8 cellular contexts compared by ENCODE assay signal in the genomic region with DNA sequence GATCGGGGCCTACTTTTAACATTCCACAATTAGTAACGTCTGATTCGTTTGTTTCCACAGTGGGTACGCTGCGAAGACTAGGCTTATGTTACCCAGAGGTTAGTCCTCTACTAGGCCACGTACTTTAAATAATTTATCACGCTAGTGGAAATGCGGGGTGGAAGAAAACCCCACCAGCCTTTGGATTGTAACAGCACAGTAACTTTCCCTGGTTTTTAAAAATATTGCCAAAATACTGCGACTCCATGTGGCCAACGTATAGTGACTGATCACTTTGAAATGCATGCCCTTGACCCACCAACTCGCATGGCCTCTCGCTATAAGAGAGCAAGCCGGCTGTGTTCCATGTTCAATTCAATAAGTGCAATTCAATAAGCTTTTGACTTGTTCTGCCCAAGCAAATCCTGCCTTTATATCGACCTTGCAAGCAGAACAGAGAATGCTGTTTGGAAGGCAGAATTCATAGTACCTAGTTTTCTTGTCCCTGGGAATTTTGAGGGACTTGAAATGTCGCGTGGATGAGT. TPM values are rescaled to one million over a fixed set of nuclear protein-coding genes. Genes with fewer than 3 reads are reported as not detected.
DNase-seq lines count a peak whose midpoint lies in the region; ATAC-seq, FAIRE-seq and TF ChIP-seq lines count a peak whose summit lies in the region.

No MANE protein-coding gene starts in this region.

- H3K27ac ChIP-seq in right cardiac atrium (ENCODE audit: low read length) (peak overlapping the region; percentile 95), small intestine (ENCODE audit: low read depth in 1 of 2, low read length in 1 of 2) (peak overlapping the region; percentile 95 to 96)

- DNase-seq in activated T-cell treated with anti-CD3 and anti-CD28 coated beads, Interleukin-2, amount 50 U/mL, for 24 hours = peak; percentile 37
- DNase-seq in activated T-cell treated with anti-CD3 and anti-CD28 coated beads for 4 hours = no peak
- DNase-seq in right cardiac atrium = no peak
- no peak for DNase-seq in small intestine
- no peak for DNase-seq in ureter (ENCODE audit: low spot score)
- no peak for DNase-seq in stimulated activated CD4-positive, alpha-beta T cell treated with anti-CD3 and anti-CD28 coated beads, Interleukin-1b, Interleukin-23, amount 100 ng/mL, for 48 hours

- ATAC-seq in right cardiac atrium = no peak
- ATAC-seq in HG02840 (IDR thresholded peaks at IDR 0.05; ENCODE audit: low FRiP score, unreplicated experiment) = no peak

- no peaks in the 10 kb centered on the region for H3K9me3 ChIP-seq in right cardiac atrium (ENCODE audit: control insufficient read depth, low read length)
- H3K9me3 ChIP-seq in small intestine (ENCODE audit: control insufficient read depth, low read depth) = no peaks in the 10 kb centered on the region

- no peaks in the 10 kb centered on the region for H3K36me3 ChIP-seq in small intestine (ENCODE audit: control insufficient read depth in 2 of 2, insufficient read depth in 2 of 2, low read length in 2 of 2)

- TF ChIP-seq CTCF in WI38 (IDR thresholded peaks at IDR 0.05; ENCODE audit: low read depth, low read length) = no peak

- H3K27me3 Mint-ChIP-seq in activated T-cell treated with anti-CD3 and anti-CD28 coated beads, Interleukin-2, amount 50 U/mL, for 24 hours = no peaks in the 10 kb centered on the region

- peak overlapping the region; percentile 93 for H3K4me3 Mint-ChIP-seq in activated T-cell treated with anti-CD3 and anti-CD28 coated beads, Interleukin-2, amount 50 U/mL, for 24 hours

- no peak for FAIRE-seq in small intestine (lab: Jason Lieb, UNC)

- peaks cover 6% of the 10 kb centered on the region for H3K9me3 Mint-ChIP-seq in activated T-cell treated with anti-CD3 and anti-CD28 coated beads, Interleukin-2, amount 50 U/mL, for 24 hours

- peaks cover 26% of the 10 kb centered on the region for H3K36me3 Mint-ChIP-seq in activated T-cell treated with anti-CD3 and anti-CD28 coated beads, Interleukin-2, amount 50 U/mL, for 24 hours (ENCODE audit: low read depth)

- H3K27ac Mint-ChIP-seq in activated T-cell treated with anti-CD3 and anti-CD28 coated beads, Interleukin-2, amount 50 U/mL, for 24 hours = peak overlapping the region; percentile 99

- peak overlapping the region; percentile 65 for H3K4me3 ChIP-seq in WI38 (ENCODE audit: low read depth, low read length)
- peak overlapping the region; percentile 54 for H3K4me3 ChIP-seq in right cardiac atrium (ENCODE audit: low read length)
- peak overlapping the region in 1 of 2 donors; percentile 57 for H3K4me3 ChIP-seq in small intestine (ENCODE audit: low read depth in 1 of 2, low read length in 2 of 2)

- 26% methylated on average over 16 of the region's 16 CpGs for WGBS in right cardiac atrium
- WGBS in small intestine, 3 donors = 37 to 47% (median 40%) methylated on average over 16 of the region's 16 CpGs

- H3K27me3 ChIP-seq in right cardiac atrium (ENCODE audit: control insufficient read depth, insufficient read depth) (no peaks in the 10 kb centered on the region), small intestine (ENCODE audit: control insufficient read depth in 2 of 2, insufficient read depth in 2 of 2, low read length in 2 of 2) (no peaks in the 10 kb centered on the region)

- intact Hi-C loops in right cardiac atrium (cut with DNase I) = no loop called here

- peaks cover 31% of the 10 kb centered on the region for H3K4me1 Mint-ChIP-seq in activated T-cell treated with anti-CD3 and anti-CD28 coated beads, Interleukin-2, amount 50 U/mL, for 24 hours (ENCODE audit: low read depth)

- H3K4me1 ChIP-seq in right cardiac atrium (ENCODE audit: control insufficient read depth, insufficient read depth, low read length) = peaks cover 3% of the 10 kb centered on the region
- H3K4me1 ChIP-seq in small intestine (ENCODE audit: control insufficient read depth in 2 of 2, insufficient read depth in 1 of 2, low read depth in 1 of 2, low read length in 1 of 2) = peaks cover 0 to 5% of the 10 kb centered on the region in 2 donors

RNA-seq across cellular contexts. Expression of gene GTF2A1, which starts 0.9 kb away (rescaled TPM):
- 10 to 100 TPM; 18.2 to 20.7 (median 20.2) TPM for total RNA-seq in right cardiac atrium
- 5.7 TPM for polyA plus RNA-seq in right cardiac atrium
- polyA plus RNA-seq in small intestine = 1 to 10 TPM; 4.9 to 8.7 (median 7.0) TPM
- 33.9 TPM for total RNA-seq in ureter
